In the genomic region with DNA sequence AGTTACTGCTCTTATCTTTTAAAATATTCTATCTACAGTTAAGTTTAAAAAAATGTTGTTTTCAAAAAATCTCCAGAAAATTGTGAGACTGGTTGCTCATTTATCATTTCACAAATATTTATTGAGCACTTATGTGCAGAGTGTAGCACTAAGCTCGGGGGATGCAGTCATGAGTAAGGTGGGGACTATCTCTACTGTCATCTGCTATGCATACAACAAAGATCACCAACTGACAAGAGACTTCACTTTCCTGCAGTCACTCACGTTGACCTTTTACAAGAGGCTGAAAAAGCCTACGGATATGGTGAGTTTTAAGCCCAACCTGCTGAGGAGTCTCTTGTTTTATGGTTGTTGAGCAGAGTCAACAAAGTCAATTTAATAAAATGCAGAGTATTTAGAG, we compare ENCODE assay signal across 13 cellular contexts.
"Had no signal": no experiment of that assay in that cellular context is flagged by ENCODE, and none has a peak within 500 bp of the region (broad histone marks: within the 10 kb centered on the region; RNA-seq: fewer than 3 reads in every experiment).

No MANE protein-coding gene starts in this region.

- H3K27me3 Mint-ChIP-seq: activated CD4-positive, alpha-beta T cell treated with anti-CD3 and anti-CD28 coated beads, Interleukin-2, amount 10 ng/mL, durations not matched to agents 24 days and 14 days had no signal

- H3K4me1 ChIP-seq: colonic mucosa, testis had no signal

- H3K27ac ChIP-seq: colonic mucosa, ovary, testis, VCaP had no signal

- H3K4me3 Mint-ChIP-seq: activated CD4-positive, alpha-beta T cell treated with anti-CD3 and anti-CD28 coated beads, Interleukin-2, amount 10 ng/mL, durations not matched to agents 24 days and 14 days had no signal

- H3K27me3 ChIP-seq: colonic mucosa, heart left ventricle, ovary, testis had no signal

- DNase-seq: activated CD4-positive, alpha-beta T cell treated with anti-CD3 and anti-CD28 coated beads, Interleukin-2, amount 10 ng/mL, durations not matched to agents 24 days and 14 days; activated gamma-delta T cell; colonic mucosa; effector CD4-positive, alpha-beta T cell; heart left ventricle; mammary epithelial cell; stimulated activated CD4-positive, alpha-beta T cell treated with anti-CD3 and anti-CD28 coated beads, Interleukin-12 subunit alpha, Interleukin-12 subunit beta, amount 100 ng/mL, for 4 hours; stimulated activated naive CD4-positive, alpha-beta T cell treated with Interleukin-2 at 50 U/mL for 16 hours; T1000; testis had no signal

- H3K27ac Mint-ChIP-seq: activated CD4-positive, alpha-beta T cell treated with anti-CD3 and anti-CD28 coated beads, Interleukin-2, amount 10 ng/mL, durations not matched to agents 24 days and 14 days had no signal

- H3K4me3 ChIP-seq: colonic mucosa, ovary, testis had no signal

- H3K36me3 ChIP-seq: colonic mucosa, ovary had no signal

- H3K9me3 ChIP-seq: colonic mucosa, heart left ventricle, ovary, testis had no signal

- ATAC-seq: left lobe of liver had no signal
